Comparison of ENCODE assay signal across 7 cellular contexts in genomic region chr9:97510797-97511761, GRCh38. TPM values are rescaled to one million over a fixed set of nuclear protein-coding genes. Genes with fewer than 3 reads are reported as not detected.
DNase-seq lines count a peak whose midpoint lies in the region; ATAC-seq and TF ChIP-seq lines count a peak whose summit lies in the region.

No MANE protein-coding gene starts in this region.

- H2BK15ac ChIP-seq in mesenchymal stem cell (ENCODE audit: low read depth, poor library complexity, severe bottlenecking) = no peak overlapping the region

- H3K23ac ChIP-seq in mesenchymal stem cell (ENCODE audit: low read length in 2 of 2) = no peak overlapping the region

- H2AK5ac ChIP-seq in mesenchymal stem cell (ENCODE audit: low read length, severe bottlenecking) = no peak overlapping the region

- WGBS in mesenchymal stem cell = 68% methylated on average over 11 of the region's 11 CpGs

- no peaks in the 10 kb centered on the region for H3K9me3 Mint-ChIP-seq in T-helper 2 cell treated with Interferon-gamma antibody and Interleukin-4, amounts not matched to agents 5 μg/mL and 100 μg/mL, for 36 hours

- no peaks in the 10 kb centered on the region for H3K36me3 ChIP-seq in mesenchymal stem cell (ENCODE audit: control insufficient read depth in 1 of 2, insufficient read depth in 2 of 2, low read depth in 1 of 2, low read length in 2 of 2)

- ATAC-seq in GM18511 (IDR thresholded peaks at IDR 0.05; ENCODE audit: unreplicated experiment) (peak; percentile 76), HG03139 (IDR thresholded peaks at IDR 0.05; ENCODE audit: unreplicated experiment) (no peak)

- peaks cover under 1% of the 10 kb centered on the region for H3K27me3 Mint-ChIP-seq in T-helper 2 cell treated with Interferon-gamma antibody and Interleukin-4, amounts not matched to agents 5 μg/mL and 100 μg/mL, for 36 hours (ENCODE audit: low read depth)

- H3K36me3 Mint-ChIP-seq in T-helper 2 cell treated with Interferon-gamma antibody and Interleukin-4, amounts not matched to agents 5 μg/mL and 100 μg/mL, for 36 hours (ENCODE audit: low read depth) = no peaks in the 10 kb centered on the region

- peak overlapping the region; percentile 43 for H3K9ac ChIP-seq in mesenchymal stem cell (ENCODE audit: low read length)

- H4K8ac ChIP-seq in mesenchymal stem cell (ENCODE audit: low read length) = no peak overlapping the region

- H3K27ac ChIP-seq in mesenchymal stem cell (ENCODE audit: low read length, poor library complexity, severe bottlenecking) = no peak overlapping the region

- H3K27me3 ChIP-seq in mesenchymal stem cell (ENCODE audit: control insufficient read depth in 1 of 2, insufficient read depth in 1 of 2, low read length in 2 of 2) = peaks cover 5 to 7% of the 10 kb centered on the region in 2 experiments

- H3K18ac ChIP-seq in mesenchymal stem cell (ENCODE audit: low read depth in 1 of 2, low read length in 2 of 2) = no peak overlapping the region

- DNase-seq in HFF-Myc (ENCODE audit: extremely low read depth, low read depth) (peak; percentile 40), mesenchymal stem cell (peak; percentile 88), NCI-H1105 treated with DMSO at 0.1 percent for 48 hours (lab: John Stamatoyannopoulos, UW) (no peak), hippocampal formation (lab: John Stamatoyannopoulos, UW) (no peak)
- DNase-seq in T-helper 2 cell treated with Interferon-gamma antibody and Interleukin-4, amounts not matched to agents 5 μg/mL and 100 μg/mL, for 36 hours (ENCODE audit: low spot score) = peak; percentile 19

- H3K4me3 Mint-ChIP-seq in T-helper 2 cell treated with Interferon-gamma antibody and Interleukin-4, amounts not matched to agents 5 μg/mL and 100 μg/mL, for 36 hours = no peak overlapping the region

- no peaks in the 10 kb centered on the region for H3K9me3 ChIP-seq in mesenchymal stem cell (ENCODE audit: control insufficient read depth, low read length)

- H3K79me1 ChIP-seq in mesenchymal stem cell (replicated peaks; ENCODE audit: low read length, poor library complexity, severe bottlenecking) = no peaks in the 10 kb centered on the region

- H3K4me1 Mint-ChIP-seq in T-helper 2 cell treated with Interferon-gamma antibody and Interleukin-4, amounts not matched to agents 5 μg/mL and 100 μg/mL, for 36 hours (ENCODE audit: low read depth) = peaks cover 9% of the 10 kb centered on the region

- H2AFZ ChIP-seq in mesenchymal stem cell (ENCODE audit: low read depth, low read length) = no peak overlapping the region

- no peak overlapping the region for H3K14ac ChIP-seq in mesenchymal stem cell (ENCODE audit: low read length in 2 of 2)

- H3K4me1 ChIP-seq in mesenchymal stem cell (ENCODE audit: control insufficient read depth, insufficient read depth, low read depth, low read length) = peaks cover 7% of the 10 kb centered on the region

- no peak overlapping the region for H3K4me2 ChIP-seq in mesenchymal stem cell (ENCODE audit: low read length, poor library complexity, severe bottlenecking)

- H2BK12ac ChIP-seq in mesenchymal stem cell (ENCODE audit: low read length in 2 of 2) = no peak overlapping the region

- peak overlapping the region; percentile 9 for H3K27ac Mint-ChIP-seq in T-helper 2 cell treated with Interferon-gamma antibody and Interleukin-4, amounts not matched to agents 5 μg/mL and 100 μg/mL, for 36 hours

- H2BK5ac ChIP-seq in mesenchymal stem cell (ENCODE audit: low read depth, low read length, poor library complexity, severe bottlenecking) = no peak overlapping the region

- H2BK120ac ChIP-seq in mesenchymal stem cell (ENCODE audit: low read depth, low read length) = no peak overlapping the region

- H4K91ac ChIP-seq in mesenchymal stem cell (ENCODE audit: low read length) = no peak overlapping the region

- H3K4me3 ChIP-seq in HFF-Myc (replicated peaks; ENCODE audit: low read depth, low read length) = no peak overlapping the region
- peak overlapping the region in 1 of 2 experiments; percentile 37 for H3K4me3 ChIP-seq in mesenchymal stem cell (ENCODE audit: insufficient read depth in 1 of 2, low read depth in 1 of 2, low read length in 2 of 2)

- TF ChIP-seq CTCF in HFF-Myc (IDR thresholded peaks at IDR 0.05; ENCODE audit: low read depth, low read length, missing control alignments) = no peak

- no peak overlapping the region for H3K4ac ChIP-seq in mesenchymal stem cell (ENCODE audit: low read depth in 1 of 2, low read length in 2 of 2)

RNA-seq across cellular contexts. Expression of gene TMOD1, which starts 9.6 kb away (rescaled TPM):
- polyA plus RNA-seq in mesenchymal stem cell (2013, experiment 1 of 2) = 0.72 TPM
- 0.68 TPM for polyA plus RNA-seq in mesenchymal stem cell (2013, experiment 2 of 2)

Comparison
In these comparisons a context has a peak if more than half of its experiments do, and no peak if none do; other contexts are left out.
1. DNase-seq: peak in HFF-Myc (single experiment), T-helper 2 cell treated with Interferon-gamma antibody and Interleukin-4, amounts not matched to agents 5 μg/mL and 100 μg/mL, for 36 hours (single experiment) and mesenchymal stem cell (single experiment); none in NCI-H1105 treated with DMSO at 0.1 percent for 48 hours (single experiment) and hippocampal formation (0 of 2).